21 cellular contexts compared by ENCODE assay signal in genomic region chr5:85109616-85110015, GRCh38.
"Had no signal": no experiment of that assay in that cellular context is flagged by ENCODE, and none has a peak within 500 bp of the region (broad histone marks: within the 10 kb centered on the region; RNA-seq: fewer than 3 reads in every experiment).

No MANE protein-coding gene starts in this region.

- FAIRE-seq: endometrium, islet of Langerhans had no signal

- DNase-seq: effector memory CD8-positive, alpha-beta T cell; foreskin keratinocyte; heart left ventricle; left cardiac atrium; mesendoderm; midbrain; naive thymus-derived CD8-positive, alpha-beta T cell; nephron progenitor cell; nucleus accumbens; stimulated activated CD4-positive, alpha-beta T cell treated with anti-CD3 and anti-CD28 coated beads, Interleukin-2, amount 100 ng/mL, for 24 hours; stimulated activated CD4-positive, alpha-beta T cell treated with anti-CD3 and anti-CD28 coated beads, Interleukin-4, amount 100 ng/mL, for 24 hours; stimulated activated naive CD4-positive, alpha-beta T cell treated with Interleukin-2 at 50 U/mL for 16 hours; stomach; thyroid gland; trophoblast cell had no signal

- ATAC-seq: effector memory CD8-positive, alpha-beta T cell; foreskin keratinocyte; gastroesophageal sphincter; heart left ventricle; left cardiac atrium; left lung; naive thymus-derived CD8-positive, alpha-beta T cell; sciatic nerve; stimulated activated effector memory CD8-positive, alpha-beta T cell treated with anti-CD3 and anti-CD28 coated beads, Interleukin-12 subunit alpha, Interleukin-12 subunit beta, amount 100 ng/mL, for 72 hours had no signal
